1 cellular context compared by ENCODE assay signal in genomic region chr14:21203470-21204166, GRCh38.
TF ChIP-seq lines count a peak whose summit lies in the region.

No MANE protein-coding gene starts in this region.

TF ChIP-seq in HepG2, 621 proteins besides CTCF, POLR2A, EP300 and RAD21 (continued from another document):
- no peak for TF ChIP-seq ZHX1 (CRISPR knock-in tag; IDR thresholded peaks at IDR 0.05; ENCODE audit: low read depth)
- TF ChIP-seq MYNN (CRISPR knock-in tag; IDR thresholded peaks at IDR 0.05; ENCODE audit: low read depth), result no peak
- 0 out of 2 replicates have a peak, but pooled peaks have one; percentile 15 for TF ChIP-seq NFKBIZ (CRISPR knock-in tag; IDR thresholded peaks at IDR 0.05)
- no peak for TF ChIP-seq ZNF276 (CRISPR knock-in tag; IDR thresholded peaks at IDR 0.05; ENCODE audit: low read depth)
- 0 out of 2 replicates have a peak, but pooled peaks have one; percentile 54 for TF ChIP-seq PRMT3 (CRISPR knock-in tag; IDR thresholded peaks at IDR 0.05; ENCODE audit: borderline replicate concordance, low read depth)
- TF ChIP-seq RFXAP (CRISPR knock-in tag; IDR thresholded peaks at IDR 0.05; ENCODE audit: borderline replicate concordance), result no peak
- TF ChIP-seq ZNF674 (CRISPR knock-in tag; IDR thresholded peaks at IDR 0.05; ENCODE audit: low read depth), result no peak
- TF ChIP-seq ATF7-NPFF (CRISPR knock-in tag; IDR thresholded peaks at IDR 0.05; ENCODE audit: low read depth), result no peak
- TF ChIP-seq NFAT5 (CRISPR knock-in tag; IDR thresholded peaks at IDR 0.05), result 0 out of 2 replicates have a peak, but pooled peaks have one; percentile 13
- TF ChIP-seq RBM39 (IDR thresholded peaks at IDR 0.05; ENCODE audit: low read depth, low read length, poor library complexity, severe bottlenecking), result no peak
- TF ChIP-seq PTBP1 (IDR thresholded peaks at IDR 0.05; ENCODE audit: low read depth, low read length, poor library complexity, severe bottlenecking), result no peak
- TF ChIP-seq FLYWCH1 (CRISPR knock-in tag; IDR thresholded peaks at IDR 0.05), result 0 out of 2 replicates have a peak, but pooled peaks have one; percentile 27
- TF ChIP-seq MTA3 (CRISPR knock-in tag; IDR thresholded peaks at IDR 0.05), result no peak
- peak; percentile 35; the same call in 1 of the 2 replicates for TF ChIP-seq SOX5 (CRISPR knock-in tag; IDR thresholded peaks at IDR 0.05; ENCODE audit: borderline replicate concordance)
- TF ChIP-seq ZNF749 (CRISPR knock-in tag; IDR thresholded peaks at IDR 0.05; ENCODE audit: borderline replicate concordance), result no peak
- TF ChIP-seq TAF1 (CRISPR knock-in tag; IDR thresholded peaks at IDR 0.05), result 0 out of 2 replicates have a peak, but pooled peaks have one; percentile 20
- peak; percentile 58; the same call in 1 of the 2 replicates for TF ChIP-seq ZNF761 (CRISPR knock-in tag; conservative IDR thresholded peaks at IDR 0.05)
- TF ChIP-seq ZNF816 (CRISPR knock-in tag; IDR thresholded peaks at IDR 0.05; ENCODE audit: borderline replicate concordance), result 0 out of 2 replicates have a peak, but pooled peaks have one; percentile 18
- 0 out of 2 replicates have a peak, but pooled peaks have one; percentile 71 for TF ChIP-seq XBP1 (CRISPR knock-in tag; IDR thresholded peaks at IDR 0.05)
- TF ChIP-seq AHDC1 (CRISPR knock-in tag; IDR thresholded peaks at IDR 0.05; ENCODE audit: borderline replicate concordance), result no peak
- no peak for TF ChIP-seq HDAC1 (CRISPR knock-in tag; IDR thresholded peaks at IDR 0.05)
- peak; percentile 24; the same call in 1 of the 2 replicates for TF ChIP-seq BCL6 (CRISPR knock-in tag; IDR thresholded peaks at IDR 0.05)
- TF ChIP-seq ZFY (CRISPR knock-in tag; IDR thresholded peaks at IDR 0.05), result no peak
- TF ChIP-seq MEIS2 (CRISPR knock-in tag; IDR thresholded peaks at IDR 0.05), result 0 out of 2 replicates have a peak, but pooled peaks have one; percentile 33
- TF ChIP-seq ZNF556 (CRISPR knock-in tag; IDR thresholded peaks at IDR 0.05; ENCODE audit: borderline replicate concordance), result 0 out of 2 replicates have a peak, but pooled peaks have one; percentile 53
- 0 out of 2 replicates have a peak, but pooled peaks have one; percentile 50 for TF ChIP-seq ZNF138 (CRISPR knock-in tag; IDR thresholded peaks at IDR 0.05; ENCODE audit: low read depth)
- TF ChIP-seq ZNF335 (CRISPR knock-in tag; IDR thresholded peaks at IDR 0.05), result no peak; the same call in 1 of the 2 replicates
- TF ChIP-seq SYNCRIP (IDR thresholded peaks at IDR 0.05; ENCODE audit: insufficient read depth, low read depth, low read length), result no peak
- peak; percentile 21; the same call in 1 of the 2 replicates for TF ChIP-seq TARDBP (CRISPR knock-in tag; IDR thresholded peaks at IDR 0.05)
- no peak for TF ChIP-seq FOXK1 (CRISPR knock-in tag; IDR thresholded peaks at IDR 0.05; ENCODE audit: borderline replicate concordance, low read depth)
- TF ChIP-seq ZNF367 (CRISPR knock-in tag; IDR thresholded peaks at IDR 0.05; ENCODE audit: borderline replicate concordance), result no peak
- TF ChIP-seq HMGXB3 (CRISPR knock-in tag; IDR thresholded peaks at IDR 0.05; ENCODE audit: borderline replicate concordance), result peak; percentile 54; the same call in 1 of the 2 replicates
- TF ChIP-seq YY1 (IDR thresholded peaks at IDR 0.05; ENCODE audit: insufficient read depth, insufficient replicate concordance, low read depth, low read length), result no peak
- TF ChIP-seq ZNF501 (CRISPR knock-in tag; IDR thresholded peaks at IDR 0.05), result no peak
- TF ChIP-seq NR3C1 (CRISPR knock-in tag; IDR thresholded peaks at IDR 0.05), result no peak
